Comparison of ENCODE assay signal across 8 cellular contexts in genomic region chr17:31549525-31550388, GRCh38.
DNase-seq lines count a peak whose midpoint lies in the region; ATAC-seq and TF ChIP-seq lines count a peak whose summit lies in the region.

No MANE protein-coding gene starts in this region.

- peak overlapping the region; percentile 90 for H3K9ac ChIP-seq in BLaER1

- no peak for TF ChIP-seq POLR2A in lower leg skin (IDR thresholded peaks at IDR 0.05)

- peaks cover 20% of the 10 kb centered on the region for H3K4me1 ChIP-seq in BLaER1

- peak overlapping the region; percentile 85 for H3K4me3 ChIP-seq in BLaER1
- peak overlapping the region; percentile 95 for H3K4me3 ChIP-seq in lower leg skin (ENCODE audit: low read depth, poor library complexity, severe bottlenecking)

- TF ChIP-seq CTCF in lower leg skin (IDR thresholded peaks at IDR 0.05), result no peak

- H3K27me3 ChIP-seq in BLaER1, result no peaks in the 10 kb centered on the region

- 1% methylated on average over 37 to 72 of the region's 105 CpGs for WGBS in lower leg skin, 2 donors

- peak overlapping the region; percentile 76 for H3K4me2 ChIP-seq in BLaER1

- ATAC-seq in GM19324 (IDR thresholded peaks at IDR 0.05; ENCODE audit: low FRiP score, unreplicated experiment) (peak; percentile 78), HG03460 (IDR thresholded peaks at IDR 0.05; ENCODE audit: unreplicated experiment) (peak; percentile 70)

- H3K9me3 ChIP-seq in BLaER1, result no peaks in the 10 kb centered on the region

- H4K20me1 ChIP-seq in BLaER1, result no peaks in the 10 kb centered on the region

- H3K27ac ChIP-seq in BLaER1, result peak overlapping the region; percentile 83

- no peaks in the 10 kb centered on the region for H3K36me3 ChIP-seq in BLaER1

- DNase-seq in NCI-H526 treated with DMSO at 0.1 percent for 48 hours (lab: John Stamatoyannopoulos, UW) (peak; percentile 95), dermis blood vessel endothelial cell (peak; percentile 94), lower leg skin (ENCODE audit: low spot score in 2 of 2) (peak; percentile 89 to 98)
- DNase-seq in activated CD4-positive, alpha-beta T cell treated with anti-CD3 and anti-CD28 coated beads, Interleukin-2, amount 50 U/mL, for 48 hours, result peak; percentile 97 to 98
- peak; percentile 94 for DNase-seq in stimulated activated CD4-positive, alpha-beta T cell treated with anti-CD3 and anti-CD28 coated beads, Interleukin-4, amount 100 ng/mL, for 24 hours

- intact Hi-C loops in lower leg skin (cut with DNase I; ENCODE audit: low total_unique reads), result no loop called here

Comparison
In these comparisons a context has a peak if more than half of its experiments do, and no peak if none do; other contexts are left out.
1. Peak in every context shown above with its lines: DNase-seq, ATAC-seq, H3K4me3 ChIP-seq and H3K27ac ChIP-seq.